In the genomic region with DNA sequence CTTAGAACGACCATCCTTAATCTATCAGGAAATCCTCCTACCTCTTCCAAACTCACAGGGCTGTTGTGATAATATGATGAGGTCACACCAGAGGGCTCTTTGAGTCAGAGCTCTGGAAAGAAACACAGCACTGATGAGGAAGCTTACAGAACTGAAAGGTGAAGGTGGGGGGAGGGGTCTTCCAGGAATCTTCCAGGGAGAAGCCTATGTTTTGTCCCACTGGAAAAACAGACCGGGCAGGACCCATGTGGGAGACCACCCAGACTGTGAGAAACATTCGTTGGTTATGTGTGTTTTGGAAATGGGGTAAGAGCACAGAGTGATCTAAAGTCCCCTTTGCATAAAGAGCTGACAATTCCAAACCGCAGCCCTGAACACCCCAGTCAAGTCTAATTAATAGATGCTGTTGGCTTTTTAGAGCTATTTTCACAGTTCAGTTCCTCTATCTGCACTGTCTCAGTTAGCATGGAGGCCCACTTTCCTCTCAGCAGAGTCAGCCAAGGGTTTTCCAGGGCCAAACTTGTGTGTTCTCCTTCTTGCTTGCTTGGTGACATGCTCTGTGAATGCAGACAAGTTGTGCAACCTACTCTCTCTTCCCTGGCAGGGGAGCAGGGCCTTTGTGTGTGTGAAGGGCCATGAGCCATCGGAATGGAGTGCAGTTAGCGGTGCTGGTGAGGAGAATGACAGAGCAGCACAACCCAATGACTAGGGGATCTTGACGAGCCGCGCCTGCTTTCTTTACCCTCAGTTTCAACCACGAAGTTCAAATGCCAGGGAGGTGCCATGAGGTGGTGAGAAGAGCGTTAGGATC, we compare ENCODE assay signal across 1 cellular context.
TF ChIP-seq lines count a peak whose summit lies in the region.

No MANE protein-coding gene starts in this region.

TF ChIP-seq in A549, 52 proteins besides CTCF, POLR2A, EP300 and RAD21 (continued from another document):
- TF ChIP-seq FOSL2 (IDR thresholded peaks at IDR 0.05) = no peak
- TF ChIP-seq FOSL2 (CRISPR knock-in tag; IDR thresholded peaks at IDR 0.05) = peak; percentile 75
- TF ChIP-seq HOXB13 (CRISPR knock-in tag; IDR thresholded peaks at IDR 0.05; ENCODE audit: low read depth) = peak; percentile 26; the same call in 1 of the 2 replicates
- no peak for TF ChIP-seq HOXA7 (CRISPR knock-in tag; IDR thresholded peaks at IDR 0.05)
- peak; percentile 49; the same call in 1 of the 2 replicates for TF ChIP-seq HOXB5 (CRISPR knock-in tag; IDR thresholded peaks at IDR 0.05)
- no peak for TF ChIP-seq RARB (CRISPR knock-in tag; IDR thresholded peaks at IDR 0.05)
- TF ChIP-seq CEBPB (IDR thresholded peaks at IDR 0.05) = peak; percentile 83 to 96; a peak in 3 of 4 replicates
- TF ChIP-seq MAX (IDR thresholded peaks at IDR 0.05) = peak; percentile 76
- peak; percentile 52; the same call in 1 of the 2 replicates for TF ChIP-seq E2F6 (IDR thresholded peaks at IDR 0.05; ENCODE audit: borderline replicate concordance, low read depth)
- peak; percentile 35; the same call in 1 of the 2 replicates for TF ChIP-seq NFE2L2 (conservative IDR thresholded peaks at IDR 0.05; ENCODE audit: low read length)
- no peak for TF ChIP-seq JUNB (IDR thresholded peaks at IDR 0.05)
